11 cellular contexts compared by ENCODE assay signal in the genomic region with DNA sequence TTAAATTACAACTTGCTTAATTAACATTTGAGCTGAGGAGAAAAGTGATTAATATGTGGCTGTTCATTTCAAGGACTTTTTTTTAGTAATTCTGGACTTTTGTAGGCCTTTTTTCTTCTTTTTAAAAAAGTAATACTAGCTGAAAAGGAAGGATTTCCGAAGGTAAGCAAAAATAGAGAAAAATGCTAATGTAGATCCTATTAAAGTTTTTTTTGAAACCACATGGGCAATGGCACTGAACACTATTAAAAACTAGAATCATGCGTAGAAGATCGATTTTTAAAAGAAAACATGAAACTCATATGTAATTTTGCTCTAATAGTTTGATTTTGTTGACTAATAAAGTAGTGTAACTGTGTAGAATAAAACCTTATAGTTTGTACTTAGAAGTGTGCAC. TPM values are rescaled to one million over a fixed set of nuclear protein-coding genes. Genes with fewer than 3 reads are reported as not detected.
DNase-seq lines count a peak whose midpoint lies in the region; ATAC-seq and TF ChIP-seq lines count a peak whose summit lies in the region.
"Had no signal": no experiment of that assay in that cellular context is flagged by ENCODE, and none has a peak within 500 bp of the region (broad histone marks: within the 10 kb centered on the region; RNA-seq: fewer than 3 reads in every experiment).

No MANE protein-coding gene starts in this region.

- H3K4me1 ChIP-seq in cardiac muscle cell (ENCODE audit: low read depth) (peaks cover 23% of the 10 kb centered on the region), thoracic aorta (ENCODE audit: control insufficient read depth in 1 of 2, low read depth in 2 of 2) (peaks cover 45 to 52% of the 10 kb centered on the region in 2 donors)

- ATAC-seq in left ventricle myocardium superior (no peak), thoracic aorta (ENCODE audit: insufficient number of reproducible peaks, low FRiP score, low read depth) (no peak), HG03354 (IDR thresholded peaks at IDR 0.05; ENCODE audit: poor library complexity, severe bottlenecking, unreplicated experiment) (no peak)
- ATAC-seq: stimulated activated naive B cell treated with anti-CD40 and anti-IgM and Interleukin-4, amounts not matched to agents 10 μg/mL and 1 μg/mL and 100 μg/mL, for 72 hours had no signal

- H3K27me3 ChIP-seq in cardiac muscle cell = no peaks in the 10 kb centered on the region
- H3K27me3 ChIP-seq in thoracic aorta (replicated peaks; ENCODE audit: insufficient read depth) = no peaks in the 10 kb centered on the region

- H3K27ac ChIP-seq in cardiac muscle cell (no peak overlapping the region), SK-N-MC (peak overlapping the region; percentile 88), thoracic aorta (peak overlapping the region; percentile 83 to 92)
- H3K27ac ChIP-seq: KMS-11 had no signal

- H3K4me3 ChIP-seq in cardiac muscle cell = peak overlapping the region; percentile 50
- H3K4me3 ChIP-seq in SK-N-MC = peak overlapping the region; percentile 82
- peak overlapping the region; percentile 82 to 95 for H3K4me3 ChIP-seq in foreskin fibroblast (ENCODE audit: low read depth in 1 of 2, low read length in 2 of 2)
- H3K4me3 ChIP-seq in thoracic aorta = peak overlapping the region; percentile 84

- H3K36me3 ChIP-seq in cardiac muscle cell (no peaks in the 10 kb centered on the region), SK-N-MC (ENCODE audit: insufficient read depth, low read length) (peaks cover 18% of the 10 kb centered on the region), thoracic aorta (no peaks in the 10 kb centered on the region)

- TF ChIP-seq CTCF in cardiac muscle cell (IDR thresholded peaks at IDR 0.05; ENCODE audit: low read depth, low read length) (no peak), foreskin fibroblast (IDR thresholded peaks at IDR 0.05; ENCODE audit: low read depth, low read length) (no peak), thoracic aorta (IDR thresholded peaks at IDR 0.05) (no peak)

- H3K9me3 ChIP-seq in cardiac muscle cell (ENCODE audit: low read depth) (no peaks in the 10 kb centered on the region), SK-N-MC (ENCODE audit: low read depth, low read length) (no peaks in the 10 kb centered on the region), thoracic aorta (no peaks in the 10 kb centered on the region)

- intact Hi-C loops in left ventricle myocardium superior (cut with micrococcal nuclease) = loop anchor here (10.0 kb wide), 1 partner anchor 140 kb away; a partner anchor contains a TSS

- H3K9ac ChIP-seq in SK-N-MC (ENCODE audit: insufficient read length) = peak overlapping the region; percentile 93
- H3K9ac ChIP-seq: KMS-11 had no signal

- DNase-seq in cardiac muscle cell (ENCODE audit: low read depth in 1 of 2, low spot score in 1 of 2) = no peak
- DNase-seq in left ventricle myocardium superior = no peak
- no peak for DNase-seq in SK-N-MC (ENCODE audit: low read depth, low spot score)
- DNase-seq in foreskin fibroblast = no peak
- DNase-seq in thoracic aorta (ENCODE audit: low spot score) = no peak
- DNase-seq in dermis blood vessel endothelial cell = no peak
- no peak for DNase-seq in NCI-H1930 (lab: John Stamatoyannopoulos, UW)
- DNase-seq: activated CD4-positive, alpha-beta T cell treated with anti-CD3 and anti-CD28 coated beads, Interleukin-2, amount 50 U/mL, for 1 hour; stimulated activated naive B cell treated with anti-CD40 and anti-IgM and Interleukin-4, amounts not matched to agents 10 μg/mL and 1 μg/mL and 100 μg/mL, for 72 hours had no signal

RNA-seq across cellular contexts. Expression of a gene that starts 2.4 kb away (rescaled TPM):
- 6.6 and 7.1 TPM in 2 replicates for total RNA-seq in cardiac muscle cell
- polyA plus RNA-seq in cardiac muscle cell = 8.7 and 10.4 TPM in 2 replicates
- total RNA-seq in left ventricle myocardium superior = 14.8 TPM
- 10 to 100 TPM; 15.7 to 19.6 TPM for total RNA-seq in thoracic aorta
- 1.5 and 2.0 TPM in 2 replicates for total RNA-seq in dermis blood vessel endothelial cell

RNA-seq across cellular contexts. Expression of a gene that starts 47.6 kb away (rescaled TPM):
- total RNA-seq in cardiac muscle cell (9.1 and 11.9 TPM in 2 replicates), left ventricle myocardium superior (11.9 TPM), thoracic aorta (10 to 100 TPM; 43.7 to 44.7 TPM), dermis blood vessel endothelial cell (8.1 and 9.0 TPM in 2 replicates)
- polyA plus RNA-seq in cardiac muscle cell = 14.7 and 21.3 TPM in 2 replicates
